In the genomic region with DNA sequence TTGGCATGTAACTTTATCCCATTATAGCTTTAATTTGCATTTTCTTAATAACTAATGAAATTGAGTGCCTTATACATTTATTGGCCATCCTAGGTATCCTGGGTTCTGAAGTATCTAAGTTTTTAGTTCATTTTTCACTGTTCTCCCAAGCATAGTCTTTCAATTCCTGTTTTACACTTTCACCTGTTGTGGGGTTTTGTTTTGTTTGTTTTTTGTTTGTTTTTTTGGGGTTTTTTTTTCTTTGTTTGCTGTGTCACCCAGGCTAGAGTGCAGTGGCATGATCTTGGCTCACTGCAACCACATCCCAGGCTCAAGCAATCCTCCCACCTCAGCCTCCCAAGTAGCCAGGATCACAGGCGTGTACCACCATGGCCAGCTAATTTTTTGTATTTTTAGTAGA, we compare ENCODE assay signal across 14 cellular contexts.
A peak's percentile ranks its signal among the peaks of the same experiment; 100 is the strongest.
DNase-seq lines count a peak whose midpoint lies in the region; ATAC-seq and TF ChIP-seq lines count a peak whose summit lies in the region.
"Had no signal": no experiment of that assay in that cellular context is flagged by ENCODE, and none has a peak within 500 bp of the region (broad histone marks: within the 10 kb centered on the region; RNA-seq: fewer than 3 reads in every experiment).

No MANE protein-coding gene starts in this region.

- H3K4me1 Mint-ChIP-seq in naive B cell: peaks cover 2 to 11% (median 5%) of the 10 kb centered on the region in 3 donors
- H3K4me1 Mint-ChIP-seq in Caco-2 (ENCODE audit: low read depth, unreplicated experiment): peaks cover 15% of the 10 kb centered on the region
- H3K4me1 Mint-ChIP-seq: CD4-positive, alpha-beta memory T cell had no signal

- DNase-seq in naive B cell (no peak), Caco-2 (no peak), foreskin keratinocyte (no peak), HPDE6-E6E7 (ENCODE audit: extremely low spot score) (no peak)
- DNase-seq: C1 segment of cervical spinal cord; CD4-positive, alpha-beta memory T cell; COR-L47; DMS153; DND-41; H9 had no signal

- ATAC-seq in GM19438 (IDR thresholded peaks at IDR 0.05; ENCODE audit: low read depth, unreplicated experiment) (peak; percentile 59), HG03175 (IDR thresholded peaks at IDR 0.05; ENCODE audit: unreplicated experiment) (peak; percentile 31), naive B cell (ENCODE audit: low read depth in 2 of 2) (peak; percentile 23 to 25), foreskin keratinocyte (no peak)
- ATAC-seq: GM23338, HCT116 had no signal

- no peak overlapping the region for H3K4me3 ChIP-seq in Caco-2 (ENCODE audit: low read depth, low read length)
- H3K4me3 ChIP-seq: GM23338 had no signal

- H3K27me3 ChIP-seq in Caco-2 (replicated peaks; ENCODE audit: control insufficient read depth, insufficient read depth, low read length): no peaks in the 10 kb centered on the region
- H3K27me3 ChIP-seq in foreskin keratinocyte: no peaks in the 10 kb centered on the region

- POLR2A ChIA-PET in Caco-2 (lab: Charles Lee): no interaction called here

- H3K4me1 ChIP-seq in Caco-2 (peaks cover 9% of the 10 kb centered on the region), foreskin keratinocyte (no peaks in the 10 kb centered on the region)

- BruUV-seq in Caco-2 (replicated peaks; lab: Mats Ljungman, UMichigan): no TSS peak

- no peak overlapping the region for H3K27ac ChIP-seq in foreskin keratinocyte

- intact Hi-C loops in Caco-2 (cut with micrococcal nuclease; ENCODE audit: unreplicated experiment): no loop called here

- TF ChIP-seq CTCF in Caco-2 (IDR thresholded peaks at IDR 0.05; ENCODE audit: insufficient read depth in 1 of 2, low read depth in 1 of 2, low read length in 1 of 2, severe bottlenecking in 1 of 2, unreplicated experiment in 1 of 2) (no peak), foreskin keratinocyte (conservative IDR thresholded peaks at IDR 0.05) (no peak)

- no peak overlapping the region for H3K4me3 Mint-ChIP-seq in naive B cell
- no peak overlapping the region for H3K4me3 Mint-ChIP-seq in Caco-2 (ENCODE audit: unreplicated experiment)
- H3K4me3 Mint-ChIP-seq: CD4-positive, alpha-beta memory T cell; GM23338; H9 had no signal

- CTCF ChIA-PET in Caco-2 (lab: Charles Lee): no interaction called here

- no peak overlapping the region for H3K27ac Mint-ChIP-seq in naive B cell
- H3K27ac Mint-ChIP-seq in Caco-2 (ENCODE audit: unreplicated experiment): no peak overlapping the region
- H3K27ac Mint-ChIP-seq: CD4-positive, alpha-beta memory T cell; GM23338; H9 had no signal

- no peaks in the 10 kb centered on the region for H3K27me3 Mint-ChIP-seq in naive B cell
- no peaks in the 10 kb centered on the region for H3K27me3 Mint-ChIP-seq in Caco-2 (ENCODE audit: insufficient read depth, unreplicated experiment)
- H3K27me3 Mint-ChIP-seq: CD4-positive, alpha-beta memory T cell had no signal

- H3K9me3 ChIP-seq in Caco-2: no peaks in the 10 kb centered on the region

- no peaks in the 10 kb centered on the region for H3K9me3 Mint-ChIP-seq in naive B cell
- H3K9me3 Mint-ChIP-seq in Caco-2 (ENCODE audit: unreplicated experiment): no peaks in the 10 kb centered on the region
- H3K9me3 Mint-ChIP-seq: CD4-positive, alpha-beta memory T cell; GM23338; H9 had no signal

- no peaks in the 10 kb centered on the region for H3K36me3 ChIP-seq in Caco-2 (ENCODE audit: control insufficient read depth, insufficient read depth, low read length)

- H3K36me3 Mint-ChIP-seq in naive B cell (no peaks in the 10 kb centered on the region), Caco-2 (ENCODE audit: insufficient read depth, unreplicated experiment) (no peaks in the 10 kb centered on the region)
- H3K36me3 Mint-ChIP-seq: CD4-positive, alpha-beta memory T cell had no signal
